2 cellular contexts compared by ENCODE assay signal in genomic region chr16:58148099-58148498, GRCh38.
TF ChIP-seq lines count a peak whose summit lies in the region.

No MANE protein-coding gene starts in this region.

TF ChIP-seq in HepG2, 621 proteins besides CTCF, POLR2A, EP300 and RAD21:
- TF ChIP-seq THRA (CRISPR knock-in tag; IDR thresholded peaks at IDR 0.05; ENCODE audit: borderline replicate concordance) (no peak), ATF7 (IDR thresholded peaks at IDR 0.05) (peak; percentile 50), ATF7 (CRISPR knock-in tag; IDR thresholded peaks at IDR 0.05) (no peak)
TF ChIP-seq in HepG2: peak in this region for 1.

TF ChIP-seq in H1, 55 proteins besides CTCF, POLR2A, EP300 and RAD21:
- TF ChIP-seq POLR2AphosphoS5 (IDR thresholded peaks at IDR 0.05; ENCODE audit: low read depth, low read length) = no peak
- no peak for TF ChIP-seq RBBP5 (IDR thresholded peaks at IDR 0.05; ENCODE audit: borderline replicate concordance, low read depth, low read length)
- TF ChIP-seq CBX8 (IDR thresholded peaks at IDR 0.05; ENCODE audit: borderline replicate concordance, low read depth, low read length) = no peak
- no peak for TF ChIP-seq ATF3 (IDR thresholded peaks at IDR 0.05; ENCODE audit: insufficient read depth, low read depth, low read length)
- no peak for TF ChIP-seq CHD2 (IDR thresholded peaks at IDR 0.05; ENCODE audit: low read length)
- no peak for TF ChIP-seq TEAD4 (IDR thresholded peaks at IDR 0.05; ENCODE audit: low read depth, low read length)
- no peak for TF ChIP-seq RNF2 (IDR thresholded peaks at IDR 0.05; ENCODE audit: borderline replicate concordance, low read depth, low read length, missing control alignments, poor library complexity, severe bottlenecking)
- no peak for TF ChIP-seq BCL11A (IDR thresholded peaks at IDR 0.05; ENCODE audit: low read depth in 2 of 2, low read length in 2 of 2)
- no peak for TF ChIP-seq SAP30 (IDR thresholded peaks at IDR 0.05; ENCODE audit: insufficient read depth, insufficient replicate concordance, low read length)
- TF ChIP-seq SIRT6 (IDR thresholded peaks at IDR 0.05; ENCODE audit: low read length) = no peak
- no peak for TF ChIP-seq HDAC6 (IDR thresholded peaks at IDR 0.05; ENCODE audit: low read depth, low read length)
- TF ChIP-seq GTF2F1 (IDR thresholded peaks at IDR 0.05; ENCODE audit: borderline replicate concordance, low read depth, low read length) = no peak
- TF ChIP-seq BRCA1 (IDR thresholded peaks at IDR 0.05; ENCODE audit: low read depth, low read length) = no peak
- TF ChIP-seq KDM5A (IDR thresholded peaks at IDR 0.05; ENCODE audit: low read length) = no peak
- TF ChIP-seq EGR1 (IDR thresholded peaks at IDR 0.05; ENCODE audit: borderline replicate concordance, low read depth, low read length) = no peak
- no peak for TF ChIP-seq RFX5 (IDR thresholded peaks at IDR 0.05; ENCODE audit: borderline replicate concordance, low read depth, low read length)
- TF ChIP-seq SP1 (IDR thresholded peaks at IDR 0.05; ENCODE audit: low read depth, low read length) = no peak
- no peak for TF ChIP-seq TAF1 (IDR thresholded peaks at IDR 0.05; ENCODE audit: low read depth, low read length)
- no peak for TF ChIP-seq NRF1 (IDR thresholded peaks at IDR 0.05; ENCODE audit: low read depth, low read length)
